ENCODE assay signal across 10 cellular contexts in genomic region chr20:36408219-36408618, GRCh38.
DNase-seq lines count a peak whose midpoint lies in the region; ATAC-seq and TF ChIP-seq lines count a peak whose summit lies in the region.
"Had no signal": no experiment of that assay in that cellular context is flagged by ENCODE, and none has a peak within 500 bp of the region (broad histone marks: within the 10 kb centered on the region; RNA-seq: fewer than 3 reads in every experiment).

No MANE protein-coding gene starts in this region.

- TF ChIP-seq CTCF in BE2C (IDR thresholded peaks at IDR 0.05; ENCODE audit: low read depth, low read length), result no peak; the same call in 1 of the 2 replicates
- TF ChIP-seq CTCF in HEK293 (tag by site-specific recombination; IDR thresholded peaks at IDR 0.05), result no peak

- H3K4me3 ChIP-seq in BE2C (ENCODE audit: low read depth, low read length) (peak overlapping the region; percentile 25), HEK293 (ENCODE audit: low read depth, low read length) (no peak overlapping the region), SK-N-MC (peak overlapping the region; percentile 54)

- H3K9me3 ChIP-seq in BE2C (no peaks in the 10 kb centered on the region), HEK293 (ENCODE audit: control insufficient read depth, insufficient read depth, low read depth, low read length) (no peaks in the 10 kb centered on the region), SK-N-MC (ENCODE audit: low read depth, low read length) (no peaks in the 10 kb centered on the region)

- DNase-seq in BE2C (peak; percentile 84), SK-N-MC (ENCODE audit: low read depth, low spot score) (peak; percentile 42), hepatic stellate cell (ENCODE audit: low spot score) (peak; percentile 50), KG1 (lab: John Stamatoyannopoulos, UW) (no peak), ACHN (no peak)
- no peak for DNase-seq in activated CD4-positive, alpha-beta T cell treated with anti-CD3 and anti-CD28 coated beads for 1 hour

- H3K27ac ChIP-seq in HEK293 (ENCODE audit: extremely low read depth, low read depth, low read length) (no peak overlapping the region), SK-N-MC (no peak overlapping the region)
- H3K27ac ChIP-seq: HL-60 had no signal

- ATAC-seq in GM21825 (IDR thresholded peaks at IDR 0.05; ENCODE audit: unreplicated experiment), result no peak
- ATAC-seq: stimulated activated effector memory CD8-positive, alpha-beta T cell treated with anti-CD3 and anti-CD28 coated beads, Interleukin-12 subunit alpha, Interleukin-12 subunit beta, amount 100 ng/mL, for 72 hours had no signal

- H3K4me1 ChIP-seq in BE2C (peaks cover 5% of the 10 kb centered on the region; the same call in 1 of the 2 replicates), HEK293 (ENCODE audit: control insufficient read depth, insufficient read depth, low read length) (no peaks in the 10 kb centered on the region)

- H3K36me3 ChIP-seq in BE2C, result no peaks in the 10 kb centered on the region
- H3K36me3 ChIP-seq in HEK293 (ENCODE audit: control insufficient read depth in 2 of 2, insufficient read depth in 1 of 2, low read length in 2 of 2), result no peaks in the 10 kb centered on the region
- H3K36me3 ChIP-seq in SK-N-MC (ENCODE audit: insufficient read depth, low read length), result no peaks in the 10 kb centered on the region

- POLR2A ChIA-PET in HEK293 (lab: Yijun Ruan, JAX), result interaction anchor here (0.5 kb wide), 1 partner anchor 139 kb away, joined by 7 read pairs; no protein-coding TSS in a partner anchor

- H3K27me3 ChIP-seq in BE2C, result no peaks in the 10 kb centered on the region

- H3K9ac ChIP-seq in SK-N-MC (ENCODE audit: insufficient read length), result no peak overlapping the region

- in situ Hi-C loops in ACHN (cut with HindIII; ENCODE audit: low pct_ligation_motif_present, low pct_unique_long_range_greater_than_20kb, low sequenced_read_pairs), result no loop called here

- CTCF ChIA-PET in HEK293 (lab: Yijun Ruan, JAX), result interaction anchor here (0.6 to 2.3 kb wide), 3 partner anchors 8 to 31 kb away, joined by 3 to 12 read pairs (median 4); no protein-coding TSS in a partner anchor

TF ChIP-seq in HEK293, 187 proteins besides CTCF, POLR2A, EP300 and RAD21:
- TF ChIP-seq ZFP69B (tag by site-specific recombination; IDR thresholded peaks at IDR 0.05), result no peak
- no peak for TF ChIP-seq ZNF701 (tag by site-specific recombination; IDR thresholded peaks at IDR 0.05)
- peak; percentile 3; the same call in 1 of the 2 replicates for TF ChIP-seq ZNF677 (tag by site-specific recombination; IDR thresholded peaks at IDR 0.05)
- TF ChIP-seq ZNF549 (tag by site-specific recombination; IDR thresholded peaks at IDR 0.05), result no peak
- TF ChIP-seq ZNF561 (tag by site-specific recombination; IDR thresholded peaks at IDR 0.05; ENCODE audit: borderline replicate concordance), result no peak

Comparison
In these comparisons a context has a peak if more than half of its experiments do, and no peak if none do; other contexts are left out.
1. DNase-seq: peak in BE2C (single experiment), SK-N-MC (single experiment) and hepatic stellate cell (single experiment); none in activated CD4-positive, alpha-beta T cell treated with anti-CD3 and anti-CD28 coated beads for 1 hour (single experiment), KG1 (single experiment) and ACHN (single experiment).